ENCODE assay signal across 33 cellular contexts in the genomic region with DNA sequence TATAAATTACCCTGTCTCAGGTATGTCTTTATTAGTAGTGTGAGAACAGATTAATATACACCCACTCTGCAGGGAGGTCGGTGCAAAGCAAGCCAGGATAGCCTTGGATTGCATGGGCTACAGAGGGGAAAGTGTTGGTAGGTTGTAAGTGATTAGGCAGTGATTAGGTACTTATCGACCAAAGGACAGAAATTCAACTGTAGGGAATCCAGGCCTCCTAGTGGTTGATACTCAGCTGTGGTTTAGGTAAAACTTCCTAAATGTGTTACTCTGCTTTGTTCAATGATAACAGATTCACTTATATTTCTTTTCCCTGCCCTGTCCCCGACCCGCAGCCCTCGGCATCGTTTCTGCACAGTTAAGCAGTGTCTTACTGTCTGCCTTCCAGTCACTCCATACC.
"Had no signal": no experiment of that assay in that cellular context is flagged by ENCODE, and none has a peak within 500 bp of the region (broad histone marks: within the 10 kb centered on the region; RNA-seq: fewer than 3 reads in every experiment).

No MANE protein-coding gene starts in this region.

- H3K27me3 ChIP-seq: MG63, Peyer's patch had no signal

- DNase-seq: activated CD4-positive, alpha-beta memory T cell treated with anti-CD3 and anti-CD28 coated beads, Interleukin-2, amount 10 ng/mL, durations not matched to agents 7 days and 5 days; activated CD4-positive, alpha-beta T cell treated with anti-CD3 and anti-CD28 coated beads for 1 hour; activated CD4-positive, alpha-beta T cell treated with anti-CD3 and anti-CD28 coated beads for 48 hours; activated CD4-positive, CD25-positive, alpha-beta regulatory T cell; activated naive CD4-positive, alpha-beta T cell treated with anti-CD3 and anti-CD28 coated beads, Interleukin-2, amount 10 ng/mL, durations not matched to agents 7 days and 5 days; activated naive CD8-positive, alpha-beta T cell treated with anti-CD3 and anti-CD28 coated beads, Interleukin-2, amount 50 U/mL, for 24 hours; activated T-cell treated with anti-CD3 and anti-CD28 coated beads, Interleukin-2, amount 50 U/mL, for 1 hour; anterior cingulate cortex; caudate nucleus; cerebellar nuclear complex; Kasumi-1; KBM-7; MG63; NCI-H1048; NCI-H1105 treated with DMSO at 0.1 percent for 48 hours; NCI-H1436; NCI-H1694; NCI-H1930; NCI-H2081 treated with DMSO at 0.1 percent for 48 hours; NCI-H226; NCI-H446 treated with DMSO at 0.1 percent for 48 hours; NCI-H524 treated with DMSO at 0.1 percent for 48 hours; Peyer's patch; RPMI8226; SIG-M5; T-cell; T-helper 17 cell; T-helper 9 cell had no signal

- H3K36me3 Mint-ChIP-seq: activated naive CD4-positive, alpha-beta T cell treated with anti-CD3 and anti-CD28 coated beads, Interleukin-2, amount 10 ng/mL, durations not matched to agents 7 days and 5 days; activated naive CD8-positive, alpha-beta T cell; brain; T-cell had no signal

- H3K27ac Mint-ChIP-seq: activated CD4-positive, alpha-beta memory T cell treated with anti-CD3 and anti-CD28 coated beads, Interleukin-2, amount 10 ng/mL, durations not matched to agents 7 days and 5 days; activated naive CD4-positive, alpha-beta T cell treated with anti-CD3 and anti-CD28 coated beads, Interleukin-2, amount 10 ng/mL, durations not matched to agents 7 days and 5 days; activated naive CD8-positive, alpha-beta T cell; activated naive CD8-positive, alpha-beta T cell treated with anti-CD3 and anti-CD28 coated beads, Interleukin-2, amount 50 U/mL, for 24 hours; brain; T-cell; T-helper 17 cell had no signal

- H3K4me3 ChIP-seq: MG63, Peyer's patch had no signal

- H3K4me3 Mint-ChIP-seq: activated CD4-positive, alpha-beta memory T cell treated with anti-CD3 and anti-CD28 coated beads, Interleukin-2, amount 10 ng/mL, durations not matched to agents 7 days and 5 days; activated naive CD4-positive, alpha-beta T cell treated with anti-CD3 and anti-CD28 coated beads, Interleukin-2, amount 10 ng/mL, durations not matched to agents 7 days and 5 days; activated naive CD8-positive, alpha-beta T cell; activated naive CD8-positive, alpha-beta T cell treated with anti-CD3 and anti-CD28 coated beads, Interleukin-2, amount 50 U/mL, for 24 hours; brain; T-cell; T-helper 17 cell had no signal

- H3K9me3 Mint-ChIP-seq: activated naive CD8-positive, alpha-beta T cell treated with anti-CD3 and anti-CD28 coated beads, Interleukin-2, amount 50 U/mL, for 24 hours; brain had no signal

- H3K27ac ChIP-seq: Peyer's patch, VCaP had no signal

- ATAC-seq: activated naive CD8-positive, alpha-beta T cell treated with anti-CD3 and anti-CD28 coated beads, Interleukin-2, amount 50 U/mL, for 24 hours; Right ventricle myocardium inferior; SK-N-SH treated with all-trans-retinoic acid at 6 μM for 48 hours; T-cell; T-helper 17 cell had no signal

- H3K27me3 Mint-ChIP-seq: activated CD4-positive, alpha-beta memory T cell treated with anti-CD3 and anti-CD28 coated beads, Interleukin-2, amount 10 ng/mL, durations not matched to agents 7 days and 5 days; activated naive CD4-positive, alpha-beta T cell treated with anti-CD3 and anti-CD28 coated beads, Interleukin-2, amount 10 ng/mL, durations not matched to agents 7 days and 5 days; activated naive CD8-positive, alpha-beta T cell; activated naive CD8-positive, alpha-beta T cell treated with anti-CD3 and anti-CD28 coated beads, Interleukin-2, amount 50 U/mL, for 24 hours; T-cell; T-helper 17 cell had no signal

- H3K4me1 Mint-ChIP-seq: activated CD4-positive, alpha-beta memory T cell treated with anti-CD3 and anti-CD28 coated beads, Interleukin-2, amount 10 ng/mL, durations not matched to agents 7 days and 5 days; activated naive CD4-positive, alpha-beta T cell treated with anti-CD3 and anti-CD28 coated beads, Interleukin-2, amount 10 ng/mL, durations not matched to agents 7 days and 5 days; activated naive CD8-positive, alpha-beta T cell treated with anti-CD3 and anti-CD28 coated beads, Interleukin-2, amount 50 U/mL, for 24 hours; brain; T-cell; T-helper 17 cell had no signal

- H3K4me1 ChIP-seq: Peyer's patch had no signal

- H3K9me3 ChIP-seq: MG63, Peyer's patch had no signal
